Comparison of ENCODE assay signal across 2 cellular contexts in the genomic region with DNA sequence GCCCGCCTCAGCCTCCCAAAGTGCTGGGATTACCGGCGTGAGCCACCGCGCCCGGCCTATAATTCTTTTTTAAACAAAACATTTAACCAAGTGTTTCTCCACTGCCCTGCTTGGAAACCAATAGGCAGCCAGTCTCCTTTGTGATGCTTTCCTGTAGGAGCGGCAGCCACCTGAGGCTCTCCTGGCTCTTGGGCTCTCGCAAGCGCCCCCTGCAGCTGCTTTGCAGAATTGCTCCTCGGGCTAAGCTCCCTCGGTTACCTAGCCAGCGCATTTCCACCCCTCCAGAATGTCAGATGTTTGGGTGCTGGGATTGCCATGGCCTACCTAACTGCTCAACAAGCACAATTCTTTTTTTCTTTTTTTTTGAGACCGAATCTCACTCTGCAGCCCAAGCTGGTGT.
TF ChIP-seq lines count a peak whose summit lies in the region.

No MANE protein-coding gene starts in this region.

TF ChIP-seq in HCT116, 20 proteins besides CTCF, POLR2A, EP300 and RAD21:
- no peak for TF ChIP-seq REST (IDR thresholded peaks at IDR 0.05; ENCODE audit: low read depth)
- no peak for TF ChIP-seq EZH2 (IDR thresholded peaks at IDR 0.05)
- no peak for TF ChIP-seq CEBPB (IDR thresholded peaks at IDR 0.05; ENCODE audit: low read depth)
- TF ChIP-seq, protein P1, sequence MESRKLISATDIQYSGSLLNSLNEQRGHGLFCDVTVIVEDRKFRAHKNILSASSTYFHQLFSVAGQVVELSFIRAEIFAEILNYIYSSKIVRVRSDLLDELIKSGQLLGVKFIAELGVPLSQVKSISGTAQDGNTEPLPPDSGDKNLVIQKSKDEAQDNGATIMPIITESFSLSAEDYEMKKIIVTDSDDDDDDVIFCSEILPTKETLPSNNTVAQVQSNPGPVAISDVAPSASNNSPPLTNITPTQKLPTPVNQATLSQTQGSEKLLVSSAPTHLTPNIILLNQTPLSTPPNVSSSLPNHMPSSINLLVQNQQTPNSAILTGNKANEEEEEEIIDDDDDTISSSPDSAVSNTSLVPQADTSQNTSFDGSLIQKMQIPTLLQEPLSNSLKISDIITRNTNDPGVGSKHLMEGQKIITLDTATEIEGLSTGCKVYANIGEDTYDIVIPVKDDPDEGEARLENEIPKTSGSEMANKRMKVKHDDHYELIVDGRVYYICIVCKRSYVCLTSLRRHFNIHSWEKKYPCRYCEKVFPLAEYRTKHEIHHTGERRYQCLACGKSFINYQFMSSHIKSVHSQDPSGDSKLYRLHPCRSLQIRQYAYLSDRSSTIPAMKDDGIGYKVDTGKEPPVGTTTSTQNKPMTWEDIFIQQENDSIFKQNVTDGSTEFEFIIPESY (IDR thresholded peaks at IDR 0.05; ENCODE audit: extremely low read depth, insufficient replicate concordance, low read length): no peak
- TF ChIP-seq ATF3 (IDR thresholded peaks at IDR 0.05): no peak
- no peak for TF ChIP-seq EZH2phosphoT487 (IDR thresholded peaks at IDR 0.05; ENCODE audit: borderline replicate concordance)
- no peak for TF ChIP-seq YY1 (IDR thresholded peaks at IDR 0.05; ENCODE audit: extremely low read depth, insufficient replicate concordance, low read depth, low read length)
- TF ChIP-seq ZNF274 (IDR thresholded peaks at IDR 0.05; ENCODE audit: low read depth, low read length): no peak
- TF ChIP-seq TCF7L2 (IDR thresholded peaks at IDR 0.05; ENCODE audit: borderline replicate concordance, extremely low read depth, insufficient read depth, insufficient read length): no peak
- TF ChIP-seq POLR2AphosphoS5 (IDR thresholded peaks at IDR 0.05; ENCODE audit: low read depth, low read length): no peak
- TF ChIP-seq EGR1 (IDR thresholded peaks at IDR 0.05; ENCODE audit: low read depth): no peak
- TF ChIP-seq SIN3A (IDR thresholded peaks at IDR 0.05; ENCODE audit: low read depth): no peak
- no peak for TF ChIP-seq SP1 (IDR thresholded peaks at IDR 0.05; ENCODE audit: low read depth)
- no peak for TF ChIP-seq FOSL1 (IDR thresholded peaks at IDR 0.05; ENCODE audit: low read depth)
- no peak for TF ChIP-seq CBX3 (IDR thresholded peaks at IDR 0.05; ENCODE audit: low read depth)
- TF ChIP-seq JUND (IDR thresholded peaks at IDR 0.05): no peak
- TF ChIP-seq, protein P2, sequence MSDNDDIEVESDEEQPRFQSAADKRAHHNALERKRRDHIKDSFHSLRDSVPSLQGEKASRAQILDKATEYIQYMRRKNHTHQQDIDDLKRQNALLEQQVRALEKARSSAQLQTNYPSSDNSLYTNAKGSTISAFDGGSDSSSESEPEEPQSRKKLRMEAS (IDR thresholded peaks at IDR 0.05): no peak
- no peak for TF ChIP-seq ELF1 (IDR thresholded peaks at IDR 0.05; ENCODE audit: borderline replicate concordance, low read depth)

TF ChIP-seq in liver, 16 proteins besides CTCF, POLR2A, EP300 and RAD21 (continued from another document):
- no peak for TF ChIP-seq REST (IDR thresholded peaks at IDR 0.05)
TF ChIP-seq in liver: peak in this region for 0.
